ENCODE assay signal across 11 cellular contexts in genomic region chr1:22447581-22448215, GRCh38. TPM values are rescaled to one million over a fixed set of nuclear protein-coding genes. Genes with fewer than 3 reads are reported as not detected.
DNase-seq lines count a peak whose midpoint lies in the region; ATAC-seq and TF ChIP-seq lines count a peak whose summit lies in the region.
"Had no signal": no experiment of that assay in that cellular context is flagged by ENCODE, and none has a peak within 500 bp of the region (broad histone marks: within the 10 kb centered on the region; RNA-seq: fewer than 3 reads in every experiment).

No MANE protein-coding gene starts in this region.

- H3K4me1 Mint-ChIP-seq in brain: peaks cover 50% of the 10 kb centered on the region

- H3K9me3 ChIP-seq in cardiac muscle cell (ENCODE audit: low read depth): no peaks in the 10 kb centered on the region
- H3K9me3 ChIP-seq in tibial artery: no peaks in the 10 kb centered on the region

- H3K9me3 Mint-ChIP-seq in brain: peaks cover 0 to 20% (median 7%) of the 10 kb centered on the region in 5 experiments

- intact Hi-C loops in Right ventricle myocardium superior (cut with DNase I) (no loop called here), tibial artery (cut with DNase I; ENCODE audit: low total_unique reads) (no loop called here), posterior vena cava (cut with DNase I) (no loop called here)

- H3K4me3 Mint-ChIP-seq in brain: peak overlapping the region in 2 of 5 experiments; percentile 1 to 66
- H3K4me3 Mint-ChIP-seq: B cell had no signal

- peak overlapping the region; percentile 94 for H3K27ac ChIP-seq in cardiac muscle cell
- peak overlapping the region; percentile 69 to 74 for H3K27ac ChIP-seq in tibial artery

- ATAC-seq in Right ventricle myocardium superior (ENCODE audit: poor library complexity): no peak

- H3K36me3 ChIP-seq in cardiac muscle cell (no peaks in the 10 kb centered on the region), tibial artery (no peaks in the 10 kb centered on the region)

- H3K27me3 Mint-ChIP-seq in brain: peaks cover 22% of the 10 kb centered on the region

- H3K27me3 ChIP-seq in cardiac muscle cell (no peaks in the 10 kb centered on the region), tibial artery (no peaks in the 10 kb centered on the region)

- H3K36me3 Mint-ChIP-seq in brain: no peaks in the 10 kb centered on the region

- TF ChIP-seq CTCF in cardiac muscle cell (IDR thresholded peaks at IDR 0.05; ENCODE audit: low read depth, low read length): no peak
- no peak for TF ChIP-seq CTCF in brain (conservative IDR thresholded peaks at IDR 0.05)
- no peak for TF ChIP-seq CTCF in tibial artery (IDR thresholded peaks at IDR 0.05)

- DNase-seq in cardiac muscle cell (ENCODE audit: low read depth in 1 of 2, low spot score in 1 of 2) (peak; percentile 42 to 72), Right ventricle myocardium superior (no peak), iris pigment epithelial cell (ENCODE audit: low read depth) (peak; percentile 75), tibial artery (peak; percentile 31 to 70), posterior vena cava (ENCODE audit: low spot score) (no peak), NCI-H748 (lab: John Stamatoyannopoulos, UW; ENCODE audit: unreplicated experiment) (no peak), T-helper 9 cell (no peak)
- DNase-seq: activated CD8-positive, alpha-beta memory T cell treated with anti-CD3 and anti-CD28 coated beads for 24 hours; H7 had no signal

- H3K4me1 ChIP-seq in cardiac muscle cell (ENCODE audit: low read depth): peaks cover 38% of the 10 kb centered on the region
- H3K4me1 ChIP-seq in tibial artery: peaks cover 0 to 31% (median 15%) of the 10 kb centered on the region in 4 donors

- H3K4me3 ChIP-seq in cardiac muscle cell: no peak overlapping the region
- H3K4me3 ChIP-seq in tibial artery: no peak overlapping the region

- peak overlapping the region in 4 of 5 experiments; percentile 34 to 74 (median 56) for H3K27ac Mint-ChIP-seq in brain
- H3K27ac Mint-ChIP-seq: B cell had no signal

RNA-seq across cellular contexts. Expression of gene ZBTB40, which starts 4.0 kb away (rescaled TPM):
- total RNA-seq in cardiac muscle cell (14.1 and 18.1 TPM in 2 replicates), Right ventricle myocardium superior (15.0 TPM), posterior vena cava (10 to 100 TPM; 14.9 to 17.2 TPM)
- polyA plus RNA-seq in cardiac muscle cell (8.3 and 8.5 TPM in 2 replicates), brain (ENCODE audit: insufficient read depth, low read depth, low replicate concordance) (13.5 TPM)

Comparison
In these comparisons a context has a peak if more than half of its experiments do, and no peak if none do; other contexts are left out.
1. DNase-seq: peak in cardiac muscle cell (2 of 2), iris pigment epithelial cell (single experiment) and tibial artery (2 of 2); none in Right ventricle myocardium superior (single experiment), posterior vena cava (single experiment), NCI-H748 (single experiment) and T-helper 9 cell (single experiment).